Comparison of ENCODE assay signal across 1 cellular context in genomic region chr12:52542785-52543318, GRCh38.
A peak's percentile ranks its signal among the peaks of the same experiment; 100 is the strongest.
TF ChIP-seq lines count a peak whose summit lies in the region.

No MANE protein-coding gene starts in this region.

TF ChIP-seq in K562, 482 proteins besides CTCF, POLR2A, EP300 and RAD21:
- no peak for TF ChIP-seq RFX7 (CRISPR knock-in tag; IDR thresholded peaks at IDR 0.05)
- no peak for TF ChIP-seq U2AF1 (optimal IDR thresholded peaks at IDR 0.05; ENCODE audit: low read depth, low read length)
- peak; percentile 73 for TF ChIP-seq PRDM10 (IDR thresholded peaks at IDR 0.05; ENCODE audit: partially characterized antibody)
- peak; percentile 60 for TF ChIP-seq ATF3 (IDR thresholded peaks at IDR 0.05)
- no peak for TF ChIP-seq ATF3 (CRISPR knock-in tag; conservative IDR thresholded peaks at IDR 0.05)
